27 cellular contexts compared by ENCODE assay signal in the genomic region with DNA sequence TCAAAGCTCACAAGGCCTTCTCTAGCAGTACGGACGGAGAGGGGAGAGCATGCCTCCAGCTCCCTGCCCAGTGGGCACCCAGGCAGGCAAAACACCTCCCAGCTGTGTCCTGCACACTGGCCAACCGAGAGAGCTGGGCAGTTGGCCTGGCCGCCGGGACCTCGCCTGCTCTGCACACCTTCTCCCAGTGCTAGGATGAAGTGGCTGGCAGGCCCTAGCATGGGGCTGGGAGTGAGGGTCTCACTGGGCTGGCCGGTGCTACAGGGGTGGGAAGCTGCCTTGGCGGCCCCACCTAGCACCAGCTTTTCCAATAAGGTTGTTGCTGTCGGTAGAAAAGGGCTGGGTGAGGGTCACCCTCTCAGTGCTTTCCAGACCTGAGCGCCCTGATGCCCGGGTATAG.
DNase-seq lines count a peak whose midpoint lies in the region; ATAC-seq, FAIRE-seq and TF ChIP-seq lines count a peak whose summit lies in the region.
"Had no signal": no experiment of that assay in that cellular context is flagged by ENCODE, and none has a peak within 500 bp of the region (broad histone marks: within the 10 kb centered on the region; RNA-seq: fewer than 3 reads in every experiment).

No MANE protein-coding gene starts in this region.

- peaks cover 5 to 76% of the 10 kb centered on the region in 2 experiments for H3K27me3 ChIP-seq in HepG2 (ENCODE audit: control insufficient read depth in 1 of 2, insufficient read depth in 2 of 2, low read length in 2 of 2)
- no peaks in the 10 kb centered on the region for H3K27me3 ChIP-seq in right lobe of liver
- no peaks in the 10 kb centered on the region for H3K27me3 ChIP-seq in neuronal stem cell (ENCODE audit: control insufficient read depth in 3 of 3, insufficient read depth in 3 of 3, low read depth in 1 of 3, low read length in 3 of 3)

- no peak overlapping the region for H3K4me3 Mint-ChIP-seq in WTC11
- no peak overlapping the region for H3K4me3 Mint-ChIP-seq in activated naive CD8-positive, alpha-beta T cell treated with anti-CD3 and anti-CD28 coated beads, Interleukin-2, amount 50 U/mL, for 24 hours
- H3K4me3 Mint-ChIP-seq: B cell; CD4-positive, alpha-beta memory T cell; CD4-positive, CD25-positive, alpha-beta regulatory T cell; CD8-positive, alpha-beta memory T cell had no signal

- peaks cover 5% of the 10 kb centered on the region; the same call in 1 of the 2 replicates for H4K20me1 ChIP-seq in HepG2 (ENCODE audit: insufficient read depth, low read length)

- no peak overlapping the region for H3K9ac ChIP-seq in HepG2 (ENCODE audit: insufficient read depth, low read depth, low read length)
- H3K9ac ChIP-seq in neuronal stem cell (ENCODE audit: low read depth, low read length, poor library complexity) = peak overlapping the region; percentile 50

- H3K9me3 Mint-ChIP-seq in WTC11 = no peaks in the 10 kb centered on the region
- H3K9me3 Mint-ChIP-seq in activated naive CD8-positive, alpha-beta T cell treated with anti-CD3 and anti-CD28 coated beads, Interleukin-2, amount 50 U/mL, for 24 hours = no peaks in the 10 kb centered on the region
- H3K9me3 Mint-ChIP-seq: CD4-positive, alpha-beta memory T cell; CD4-positive, CD25-positive, alpha-beta regulatory T cell had no signal

- peak overlapping the region; percentile 33 for H3K18ac ChIP-seq in neuronal stem cell (ENCODE audit: low read length)

- BruUV-seq in HepG2 (replicated peaks; lab: Mats Ljungman, UMichigan) = no TSS peak

- no peak for ATAC-seq in HepG2
- no peak for ATAC-seq in right lobe of liver
- no peak for ATAC-seq in WTC11
- no peak for ATAC-seq in GM18870 (IDR thresholded peaks at IDR 0.05; ENCODE audit: unreplicated experiment)
- ATAC-seq in activated naive CD8-positive, alpha-beta T cell treated with anti-CD3 and anti-CD28 coated beads, Interleukin-2, amount 50 U/mL, for 24 hours = no peak
- no peak for ATAC-seq in HG03457 (IDR thresholded peaks at IDR 0.05; ENCODE audit: unreplicated experiment)
- ATAC-seq: GM12878 had no signal

- no peak overlapping the region for H2BK15ac ChIP-seq in neuronal stem cell (ENCODE audit: low read length)

- FAIRE-seq in HepG2 (lab: Jason Lieb, UNC) = no peak
- FAIRE-seq: A549, GM12878, GM12892, GM18507, GM19239 had no signal

- no peaks in the 10 kb centered on the region for H3K36me3 Mint-ChIP-seq in WTC11
- no peaks in the 10 kb centered on the region for H3K36me3 Mint-ChIP-seq in activated naive CD8-positive, alpha-beta T cell treated with anti-CD3 and anti-CD28 coated beads, Interleukin-2, amount 50 U/mL, for 24 hours (ENCODE audit: low read depth)
- H3K36me3 Mint-ChIP-seq: CD4-positive, alpha-beta memory T cell; CD4-positive, CD25-positive, alpha-beta regulatory T cell; CD8-positive, alpha-beta memory T cell had no signal

- CTCF ChIA-PET in HepG2 (lab: Yijun Ruan, JAX; ENCODE audit: low intra/inter-chr PET ratio, low total read pairs) = no interaction called here
- CTCF ChIA-PET in WTC11 (lab: Charles Lee) = interaction anchor here (0.8 to 2.9 kb wide), 2 partner anchors 92 to 154 kb away, joined by 3 to 17 read pairs; no protein-coding TSS in a partner anchor

- peak overlapping the region; percentile 40 for H2BK5ac ChIP-seq in neuronal stem cell (ENCODE audit: low read length)

- H3K79me2 ChIP-seq in HepG2 (ENCODE audit: insufficient read depth, low read length) = no peaks in the 10 kb centered on the region

- peak overlapping the region; percentile 12 for H2BK120ac ChIP-seq in neuronal stem cell (ENCODE audit: low read depth, low read length)

- TF ChIP-seq POLR2A in HepG2 (IDR thresholded peaks at IDR 0.05; ENCODE audit: insufficient read depth in 1 of 2, low read depth in 2 of 2, low read length in 2 of 2) (no peak), right lobe of liver (IDR thresholded peaks at IDR 0.05) (no peak)

- peaks cover 39% of the 10 kb centered on the region for H3K4me1 Mint-ChIP-seq in WTC11
- peaks cover 17% of the 10 kb centered on the region for H3K4me1 Mint-ChIP-seq in activated naive CD8-positive, alpha-beta T cell treated with anti-CD3 and anti-CD28 coated beads, Interleukin-2, amount 50 U/mL, for 24 hours

- H3K4me1 ChIP-seq in HepG2 (ENCODE audit: insufficient read depth, low read length) (no peaks in the 10 kb centered on the region), right lobe of liver (no peaks in the 10 kb centered on the region), neuronal stem cell (ENCODE audit: control insufficient read depth in 2 of 2, insufficient read depth in 1 of 2, low read depth in 1 of 2, low read length in 2 of 2) (peaks cover 12 to 13% of the 10 kb centered on the region in 2 donors)
- H3K4me1 ChIP-seq: A549 had no signal

- H3K27ac ChIP-seq in HepG2 (ENCODE audit: extremely low read length, insufficient read depth, low read length) = no peak overlapping the region
- no peak overlapping the region for H3K27ac ChIP-seq in right lobe of liver
- H3K27ac ChIP-seq in neuronal stem cell (replicated peaks; ENCODE audit: low read length) = no peak overlapping the region
- H3K27ac ChIP-seq: 22Rv1, A549, C4-2B had no signal

- no peak overlapping the region for H3K4me2 ChIP-seq in HepG2 (ENCODE audit: low read depth, low read length)
- H3K4me2 ChIP-seq in neuronal stem cell (ENCODE audit: insufficient read depth, low read length, poor library complexity, severe bottlenecking) = no peak overlapping the region
- H3K4me2 ChIP-seq: A549 had no signal

- H3K27ac Mint-ChIP-seq in WTC11 = no peak overlapping the region
- H3K27ac Mint-ChIP-seq in activated naive CD8-positive, alpha-beta T cell treated with anti-CD3 and anti-CD28 coated beads, Interleukin-2, amount 50 U/mL, for 24 hours = no peak overlapping the region

- peak overlapping the region; percentile 18 for H3K23ac ChIP-seq in neuronal stem cell (ENCODE audit: low read depth, low read length, poor library complexity)

- DNase-seq in HepG2 (ENCODE audit: low spot score) (no peak), right lobe of liver (no peak), WTC11 (ENCODE audit: low spot score) (no peak), neuronal stem cell (ENCODE audit: low spot score) (no peak)
- DNase-seq in activated naive CD8-positive, alpha-beta T cell treated with anti-CD3 and anti-CD28 coated beads, Interleukin-2, amount 50 U/mL, for 24 hours = no peak
- DNase-seq: AML-193; CD4-positive, alpha-beta memory T cell; CD4-positive, CD25-positive, alpha-beta regulatory T cell; CD8-positive, alpha-beta memory T cell; COR-L47; DMS 273 treated with DMSO at 0.1 percent for 48 hours; DMS153; DMS53; DMS79; DND-41; EL; GDM1 had no signal

- H3K14ac ChIP-seq in neuronal stem cell (ENCODE audit: low read length) = no peak overlapping the region

- TF ChIP-seq EP300 in HepG2 (IDR thresholded peaks at IDR 0.05; ENCODE audit: low read depth in 2 of 2, low read length in 2 of 2) (no peak), HepG2 (CRISPR knock-in tag; IDR thresholded peaks at IDR 0.05; ENCODE audit: borderline replicate concordance) (no peak)

- H3K36me3 ChIP-seq in HepG2 (replicated peaks in 1 of 2; ENCODE audit: control insufficient read depth in 1 of 2, insufficient read depth in 2 of 2, low read length in 2 of 2) (no peaks in the 10 kb centered on the region), right lobe of liver (no peaks in the 10 kb centered on the region), neuronal stem cell (replicated peaks in 1 of 2; ENCODE audit: control insufficient read depth in 2 of 2, insufficient read depth in 2 of 2, low read length in 2 of 2) (no peaks in the 10 kb centered on the region)

- H4K91ac ChIP-seq in neuronal stem cell (ENCODE audit: low read depth, low read length, poor library complexity) = no peak overlapping the region

- TF ChIP-seq CTCF in HepG2 (CRISPR knock-in tag; IDR thresholded peaks at IDR 0.05) = no peak
- TF ChIP-seq CTCF in right lobe of liver (IDR thresholded peaks at IDR 0.05) = no peak
- no peak for TF ChIP-seq CTCF in WTC11 (IDR thresholded peaks at IDR 0.05)

- no peaks in the 10 kb centered on the region for H3K9me3 ChIP-seq in HepG2 (ENCODE audit: low read length)
- H3K9me3 ChIP-seq in right lobe of liver = no peaks in the 10 kb centered on the region
- H3K9me3 ChIP-seq in neuronal stem cell (replicated peaks in 1 of 2; ENCODE audit: control insufficient read depth in 2 of 2, insufficient read depth in 1 of 2, low read depth in 1 of 2, low read length in 2 of 2) = no peaks in the 10 kb centered on the region
- H3K9me3 ChIP-seq: A549 had no signal

- no peak overlapping the region for H2BK12ac ChIP-seq in neuronal stem cell (ENCODE audit: low read length)

- WGBS in HepG2 (ENCODE audit: low lambda C conversion rate) = 7% methylated on average over 8 of the region's 11 CpGs
- WGBS in right lobe of liver (ENCODE audit: insufficient coverage, low coverage, low lambda C conversion rate, missing lambda C conversion rate) = no CpG with 5 or more reads among the region's 11 CpGs
- no CpG with 5 or more reads among the region's 11 CpGs for WGBS in neuronal stem cell (ENCODE audit: extremely low coverage in 2 of 2, insufficient read length in 2 of 2, insufficient replicate concordance in 1 of 2), 2 donors

- peak overlapping the region; percentile 28 for H3K4ac ChIP-seq in neuronal stem cell (ENCODE audit: low read length)

- no peak for TF ChIP-seq RAD21 in HepG2 (CRISPR knock-in tag; IDR thresholded peaks at IDR 0.05)

- H3K79me1 ChIP-seq in neuronal stem cell (ENCODE audit: low read depth, low read length) = peaks cover 32% of the 10 kb centered on the region

- no peak overlapping the region for H4K8ac ChIP-seq in neuronal stem cell (ENCODE audit: low read depth, low read length)

- H3K27me3 Mint-ChIP-seq in WTC11 (ENCODE audit: low read depth) = no peaks in the 10 kb centered on the region
- no peaks in the 10 kb centered on the region for H3K27me3 Mint-ChIP-seq in activated naive CD8-positive, alpha-beta T cell treated with anti-CD3 and anti-CD28 coated beads, Interleukin-2, amount 50 U/mL, for 24 hours
- H3K27me3 Mint-ChIP-seq: B cell; CD4-positive, alpha-beta memory T cell; CD4-positive, CD25-positive, alpha-beta regulatory T cell had no signal

- H3K4me3 ChIP-seq in HepG2 (replicated peaks in 1 of 3; ENCODE audit: insufficient read depth in 1 of 3, low read depth in 2 of 3, low read length in 3 of 3) (no peak overlapping the region), right lobe of liver (no peak overlapping the region), neuronal stem cell (ENCODE audit: low read length in 2 of 2) (no peak overlapping the region)
- H3K4me3 ChIP-seq: A549, GM12878 had no signal

- no peak overlapping the region for H2AK5ac ChIP-seq in neuronal stem cell (ENCODE audit: low read depth, low read length)

- POLR2A ChIA-PET in HepG2 (lab: Yijun Ruan, JAX) = no interaction called here
- POLR2A ChIA-PET in WTC11 (lab: Charles Lee) = no interaction called here

- in situ Hi-C loops in HepG2 (cut with HindIII; ENCODE audit: extremely low pct_ligation_motif_present, low pct_unique_long_range_greater_than_20kb) = no loop called here

- intact Hi-C loops in HepG2 (cut with micrococcal nuclease; ENCODE audit: unreplicated experiment) = no loop called here
- intact Hi-C loops in right lobe of liver (cut with DNase I) = no loop called here

- H2AFZ ChIP-seq in HepG2 (ENCODE audit: low read length) = no peak overlapping the region
- no peak overlapping the region for H2AFZ ChIP-seq in neuronal stem cell (ENCODE audit: low read length)

TF ChIP-seq in HepG2, 621 proteins besides CTCF, POLR2A, EP300 and RAD21 (continues in another document):
- TF ChIP-seq SSRP1 (CRISPR knock-in tag; IDR thresholded peaks at IDR 0.05) = no peak

TF ChIP-seq in WTC11, 78 proteins besides CTCF, POLR2A, EP300 and RAD21 (continues in another document):
- TF ChIP-seq PRRX2 (CRISPR knock-in tag; IDR thresholded peaks at IDR 0.05) = no peak

Comparison
In these comparisons a context has a peak if more than half of its experiments do, and no peak if none do; other contexts are left out.
1. Of the 50 proteins assayed by ChIP-seq in both HepG2 and WTC11: peak only in HepG2: none; only in WTC11: ZNF121; in both: none; in neither: 49.